In the genomic region with DNA sequence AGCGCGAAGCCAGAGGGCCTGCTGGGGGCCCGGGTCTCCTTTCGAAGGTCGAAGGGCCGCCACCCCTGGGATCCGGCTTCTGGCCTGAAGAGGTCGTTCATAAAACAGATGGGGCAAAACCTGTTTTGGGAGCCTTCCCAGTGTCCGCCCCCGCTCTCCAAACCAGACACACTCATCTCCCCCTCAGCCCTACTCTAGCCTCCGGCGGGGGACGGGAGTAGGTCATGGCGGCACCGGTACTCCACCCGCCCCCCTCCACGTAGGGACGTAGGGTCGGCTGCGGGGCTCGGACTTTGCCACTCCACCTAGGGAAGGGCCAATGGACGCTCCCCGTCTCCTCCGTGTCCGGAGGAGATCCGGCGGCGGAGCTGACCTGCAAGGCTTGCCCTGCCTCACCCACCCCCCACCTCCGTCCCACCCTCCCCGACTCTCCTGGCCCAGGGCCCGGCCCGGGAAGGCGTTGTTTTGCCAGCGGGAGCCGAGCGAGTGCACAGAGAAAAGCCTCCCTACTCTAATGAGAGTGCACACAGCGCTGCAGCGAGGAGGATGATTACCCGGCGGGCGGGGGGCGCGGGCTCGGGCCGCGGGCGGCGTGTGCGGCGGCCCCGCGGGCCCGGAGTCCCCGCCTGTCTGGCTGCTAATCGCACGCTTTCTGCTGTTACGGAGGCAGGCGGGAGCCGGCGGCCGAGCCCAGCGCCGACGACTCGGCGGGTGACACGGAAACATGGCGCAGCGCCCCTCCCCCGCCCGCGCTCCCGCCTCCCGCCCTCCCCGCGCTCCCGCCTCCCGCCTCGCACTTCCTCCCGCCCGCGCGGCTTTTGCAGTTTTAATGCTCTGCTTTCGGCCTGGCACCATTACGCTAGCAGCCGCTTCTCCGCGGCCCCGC, we compare ENCODE assay signal across 8 cellular contexts. TPM values are rescaled to one million over a fixed set of nuclear protein-coding genes. Genes with fewer than 3 reads are reported as not detected.
DNase-seq lines count a peak whose midpoint lies in the region; ATAC-seq and TF ChIP-seq lines count a peak whose summit lies in the region.

No MANE protein-coding gene starts in this region.

- H3K27me3 Mint-ChIP-seq in activated naive CD8-positive, alpha-beta T cell, result no peaks in the 10 kb centered on the region
- H3K27me3 Mint-ChIP-seq in progenitor cell of endocrine pancreas, result peaks cover 11% of the 10 kb centered on the region

- TF ChIP-seq CTCF in heart right ventricle (IDR thresholded peaks at IDR 0.05) (no peak), progenitor cell of endocrine pancreas (IDR thresholded peaks at IDR 0.05; ENCODE audit: unreplicated experiment) (no peak)

- no peak overlapping the region for H3K27ac Mint-ChIP-seq in activated naive CD8-positive, alpha-beta T cell
- peak overlapping the region; percentile 67 for H3K27ac Mint-ChIP-seq in progenitor cell of endocrine pancreas

- peaks cover 10% of the 10 kb centered on the region for H3K4me1 Mint-ChIP-seq in activated naive CD8-positive, alpha-beta T cell (ENCODE audit: low read depth)
- peaks cover 13% of the 10 kb centered on the region for H3K4me1 Mint-ChIP-seq in progenitor cell of endocrine pancreas (ENCODE audit: low read depth)

- H3K36me3 ChIP-seq in SJCRH30 (no peaks in the 10 kb centered on the region), heart right ventricle (no peaks in the 10 kb centered on the region)

- intact Hi-C loops in heart right ventricle (cut with DNase I), result loop anchor here in 9 of 10 donors (2.0 to 10.0 kb wide), 12 partner anchors 41 to 291 kb away; no protein-coding TSS in a partner anchor

- ATAC-seq in heart right ventricle (peak; percentile 11 to 61 (median 44)), HG02588 (IDR thresholded peaks at IDR 0.05; ENCODE audit: unreplicated experiment) (no peak), HG02852 (IDR thresholded peaks at IDR 0.05; ENCODE audit: unreplicated experiment) (no peak)

- H3K4me3 Mint-ChIP-seq in activated naive CD8-positive, alpha-beta T cell, result peak overlapping the region; percentile 81
- peak overlapping the region; percentile 64 for H3K4me3 Mint-ChIP-seq in progenitor cell of endocrine pancreas (ENCODE audit: low read depth)

- H3K9me3 ChIP-seq in SJCRH30 (replicated peaks) (no peaks in the 10 kb centered on the region), heart right ventricle (peaks cover 0 to 6% (median 0%) of the 10 kb centered on the region in 11 donors)

- H3K4me3 ChIP-seq in SJCRH30, result peak overlapping the region; percentile 67
- peak overlapping the region; percentile 28 to 63 (median 58) for H3K4me3 ChIP-seq in heart right ventricle

- no peaks in the 10 kb centered on the region for H3K4me1 ChIP-seq in SJCRH30
- peaks cover 2 to 44% (median 34%) of the 10 kb centered on the region in 9 donors for H3K4me1 ChIP-seq in heart right ventricle

- H3K27me3 ChIP-seq in SJCRH30 (no peaks in the 10 kb centered on the region), heart right ventricle (peaks cover 0 to 99% (median 0%) of the 10 kb centered on the region in 7 donors)

- DNase-seq in COLO668 (lab: John Stamatoyannopoulos, UW; ENCODE audit: unreplicated experiment) (peak; percentile 88), HUDEP-2 (lab: John Stamatoyannopoulos, UW; ENCODE audit: unreplicated experiment in 76 of 76) (peak in 65 of 76 experiments; percentile 0 to 68 (median 47)), SJCRH30 (peak; percentile 63 to 70), heart right ventricle (peak; percentile 74 to 77), progenitor cell of endocrine pancreas (ENCODE audit: low spot score, unreplicated experiment) (peak; percentile 31)

- 0 to 1% methylated on average over 56 to 74 of the region's 89 CpGs for WGBS in heart right ventricle, 2 donors

- H3K9me3 Mint-ChIP-seq in activated naive CD8-positive, alpha-beta T cell (ENCODE audit: low read depth), result no peaks in the 10 kb centered on the region
- peaks cover under 1% of the 10 kb centered on the region for H3K9me3 Mint-ChIP-seq in progenitor cell of endocrine pancreas (ENCODE audit: low read depth)

- H3K27ac ChIP-seq in SJCRH30 (peak overlapping the region; percentile 99), heart right ventricle (peak overlapping the region; percentile 85 to 95 (median 92))

- no peaks in the 10 kb centered on the region for H3K36me3 Mint-ChIP-seq in activated naive CD8-positive, alpha-beta T cell
- peaks cover under 1% of the 10 kb centered on the region for H3K36me3 Mint-ChIP-seq in progenitor cell of endocrine pancreas (ENCODE audit: insufficient read depth)

RNA-seq across cellular contexts. Expression of gene BCOR, which starts 8.3 kb away (rescaled TPM):
- total RNA-seq in SJCRH30 (2014; rRNA removed; shearing (Covaris generic)), result 62.5 and 64.8 TPM in 2 replicates
- total RNA-seq in heart right ventricle (10 to 100 TPM; 12.4 to 27.2 (median 19.9) TPM), progenitor cell of endocrine pancreas (20.5 TPM in 2 replicates)
- 10 to 100 TPM in 1 of 2 donors, 1 to 10 TPM in 1; 9.1 to 10.5 TPM for polyA plus RNA-seq in heart right ventricle

Comparison
In these comparisons a context has a peak if more than half of its experiments do, and no peak if none do; other contexts are left out.
1. DNase-seq: peak in every context shown above with its lines; median percentile 88 in COLO668; 76 in heart right ventricle; 66 in SJCRH30; 47 in HUDEP-2; 31 in progenitor cell of endocrine pancreas.
2. ATAC-seq: peak in heart right ventricle (8 of 8); none in HG02588 (single experiment) and HG02852 (single experiment).